In the genomic region with DNA sequence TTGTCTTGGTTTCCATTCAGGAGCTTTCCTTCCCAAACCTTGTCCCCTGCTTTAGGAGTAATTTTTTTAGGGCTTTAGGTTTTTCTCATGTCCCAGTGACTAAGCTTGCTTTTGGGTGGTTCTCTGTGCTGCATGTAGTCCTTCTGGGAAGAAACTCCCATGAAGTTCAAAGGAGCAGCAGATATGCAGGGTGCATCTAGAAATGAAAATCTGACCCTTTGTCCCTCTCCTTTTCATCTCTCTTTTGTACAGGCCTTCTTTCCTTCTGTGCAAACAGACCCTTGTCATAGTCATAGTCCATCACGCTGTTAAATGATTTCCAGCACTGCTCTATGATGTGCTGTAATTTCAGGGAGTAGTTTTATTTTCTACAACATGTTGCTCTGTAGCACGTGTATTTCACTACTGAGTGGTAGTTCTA, we compare ENCODE assay signal across 22 cellular contexts. TPM values are rescaled to one million over a fixed set of nuclear protein-coding genes. Genes with fewer than 3 reads are reported as not detected.
DNase-seq lines count a peak whose midpoint lies in the region; ATAC-seq and TF ChIP-seq lines count a peak whose summit lies in the region.
"Had no signal": no experiment of that assay in that cellular context is flagged by ENCODE, and none has a peak within 500 bp of the region (broad histone marks: within the 10 kb centered on the region; RNA-seq: fewer than 3 reads in every experiment).

No MANE protein-coding gene starts in this region.

- peaks cover 18% of the 10 kb centered on the region for H3K4me1 Mint-ChIP-seq in MCF 10A (ENCODE audit: insufficient read depth, unreplicated experiment)
- H3K4me1 Mint-ChIP-seq in neural crest cell, result peaks cover 45% of the 10 kb centered on the region
- H3K4me1 Mint-ChIP-seq in activated T-cell treated with anti-CD3 and anti-CD28 coated beads, Interleukin-2, amount 50 U/mL, for 4 hours (ENCODE audit: low read depth), result no peaks in the 10 kb centered on the region
- no peaks in the 10 kb centered on the region; the same call in 1 of the 3 replicates for H3K4me1 Mint-ChIP-seq in GM23338
- H3K4me1 Mint-ChIP-seq: central memory CD8-positive, alpha-beta T cell; memory B cell had no signal

- DNase-seq in MCF 10A (ENCODE audit: unreplicated experiment), result no peak
- no peak for DNase-seq in mammary epithelial cell
- DNase-seq in neural crest cell (ENCODE audit: low read depth, low spot score), result no peak
- DNase-seq in activated T-cell treated with anti-CD3 and anti-CD28 coated beads, Interleukin-2, amount 50 U/mL, for 4 hours, result no peak
- no peak for DNase-seq in G401 (ENCODE audit: low spot score)
- no peak for DNase-seq in GM23338 (ENCODE audit: low spot score)
- DNase-seq in stimulated activated CD4-positive, alpha-beta T cell treated with anti-CD3 and anti-CD28 coated beads, Interleukin-4, amount 100 ng/mL, for 1 hour, result no peak
- DNase-seq: activated CD8-positive, alpha-beta T cell treated with anti-CD3 and anti-CD28 coated beads for 36 hours; BE2C; effector CD8-positive, alpha-beta T cell; NCI-H1092; NCI-H187 treated with DMSO at 0.1 percent for 48 hours; NCI-H2227 treated with DMSO at 0.1 percent for 48 hours; NCI-H748 treated with DMSO at 0.1 percent for 48 hours; right cardiac atrium; stimulated activated CD4-positive, alpha-beta T cell treated with anti-CD3 and anti-CD28 coated beads, Interleukin-15, amount 100 ng/mL, for 24 hours; stimulated activated CD8-positive, alpha-beta memory T cell treated with anti-CD3 and anti-CD28 coated beads, Interleukin-4, amount 100 ng/mL, for 48 hours had no signal

- no peaks in the 10 kb centered on the region for H3K4me1 ChIP-seq in mammary epithelial cell (ENCODE audit: insufficient read depth, low read length)
- H3K4me1 ChIP-seq in GM23338 (ENCODE audit: insufficient read depth), result no peaks in the 10 kb centered on the region
- H3K4me1 ChIP-seq: BE2C had no signal

- no peak overlapping the region for H3K4me2 ChIP-seq in mammary epithelial cell (ENCODE audit: insufficient read depth, low read depth, low read length)
- H3K4me2 ChIP-seq in GM23338, result no peak overlapping the region

- no peaks in the 10 kb centered on the region for H3F3A ChIP-seq in GM23338 (replicated peaks; ENCODE audit: low read depth)

- intact Hi-C loops in MCF 10A (cut with micrococcal nuclease), result no loop called here
- intact Hi-C loops in mammary epithelial cell (cut with micrococcal nuclease), result no loop called here

- no peak overlapping the region for H3K9ac ChIP-seq in mammary epithelial cell (ENCODE audit: insufficient read depth, low read length)

- H3K9me3 Mint-ChIP-seq in MCF 10A (ENCODE audit: unreplicated experiment) (no peaks in the 10 kb centered on the region), neural crest cell (no peaks in the 10 kb centered on the region), GM23338 (no peaks in the 10 kb centered on the region)
- H3K9me3 Mint-ChIP-seq in activated T-cell treated with anti-CD3 and anti-CD28 coated beads, Interleukin-2, amount 50 U/mL, for 4 hours, result peaks cover 3% of the 10 kb centered on the region
- H3K9me3 Mint-ChIP-seq: activated CD8-positive, alpha-beta T cell treated with anti-CD3 and anti-CD28 coated beads for 36 hours had no signal

- ATAC-seq in esophagus mucosa (peak; percentile 28), GM23338 (no peak)
- no peak for ATAC-seq in activated T-cell treated with anti-CD3 and anti-CD28 coated beads, Interleukin-2, amount 50 U/mL, for 4 hours
- ATAC-seq: activated CD8-positive, alpha-beta T cell treated with anti-CD3 and anti-CD28 coated beads for 36 hours; gastroesophageal sphincter had no signal

- H3K9me2 ChIP-seq in GM23338 (ENCODE audit: insufficient read depth), result no peaks in the 10 kb centered on the region

- no TSS peak for BruUV-seq in MCF 10A (replicated peaks; lab: Mats Ljungman, UMichigan)
- BruUV-seq in mammary epithelial cell (replicated peaks; lab: Mats Ljungman, UMichigan), result no TSS peak

- in situ Hi-C loops in mammary epithelial cell (cut with MboI; ENCODE audit: low sequenced_read_pairs in 2 of 2) (no loop called here), G401 (cut with HindIII; ENCODE audit: low sequenced_read_pairs) (no loop called here)

- H3K27me3 Mint-ChIP-seq in MCF 10A (ENCODE audit: insufficient read depth, unreplicated experiment), result no peaks in the 10 kb centered on the region
- no peaks in the 10 kb centered on the region for H3K27me3 Mint-ChIP-seq in neural crest cell (ENCODE audit: low read depth)
- no peaks in the 10 kb centered on the region for H3K27me3 Mint-ChIP-seq in activated T-cell treated with anti-CD3 and anti-CD28 coated beads, Interleukin-2, amount 50 U/mL, for 4 hours (ENCODE audit: low read depth)
- H3K27me3 Mint-ChIP-seq in GM23338 (ENCODE audit: insufficient read depth, low read depth, poor library complexity), result no peaks in the 10 kb centered on the region
- H3K27me3 Mint-ChIP-seq: central memory CD8-positive, alpha-beta T cell; memory B cell had no signal

- H3K27ac ChIP-seq in mammary epithelial cell (ENCODE audit: insufficient read depth, low read depth, low read length), result no peak overlapping the region
- H3K27ac ChIP-seq in GM23338 (ENCODE audit: low read depth), result no peak overlapping the region
- H3K27ac ChIP-seq: 22Rv1 had no signal

- H3K27ac Mint-ChIP-seq in MCF 10A (ENCODE audit: low read depth, unreplicated experiment) (peak overlapping the region; percentile 27), neural crest cell (ENCODE audit: unreplicated experiment) (peak overlapping the region; percentile 28), GM23338 (no peak overlapping the region)
- H3K27ac Mint-ChIP-seq: activated CD8-positive, alpha-beta T cell treated with anti-CD3 and anti-CD28 coated beads for 36 hours; memory B cell had no signal

- H3K27me3 ChIP-seq in mammary epithelial cell (ENCODE audit: insufficient read depth, low read length) (no peaks in the 10 kb centered on the region), GM23338 (ENCODE audit: insufficient read depth) (no peaks in the 10 kb centered on the region)
- H3K27me3 ChIP-seq: BE2C, gastroesophageal sphincter had no signal

- H3K4me3 Mint-ChIP-seq in MCF 10A (ENCODE audit: unreplicated experiment), result no peak overlapping the region
- H3K4me3 Mint-ChIP-seq in neural crest cell, result no peak overlapping the region
- no peak overlapping the region for H3K4me3 Mint-ChIP-seq in activated T-cell treated with anti-CD3 and anti-CD28 coated beads, Interleukin-2, amount 50 U/mL, for 4 hours
- no peak overlapping the region for H3K4me3 Mint-ChIP-seq in GM23338
- H3K4me3 Mint-ChIP-seq: activated CD8-positive, alpha-beta T cell treated with anti-CD3 and anti-CD28 coated beads for 36 hours; central memory CD8-positive, alpha-beta T cell; memory B cell had no signal

- no peaks in the 10 kb centered on the region for H3K36me3 ChIP-seq in mammary epithelial cell (ENCODE audit: insufficient read depth, low read length)
- H3K36me3 ChIP-seq in GM23338 (ENCODE audit: insufficient read depth), result no peaks in the 10 kb centered on the region
- H3K36me3 ChIP-seq: BE2C, gastroesophageal sphincter had no signal

- no peak for TF ChIP-seq CTCF in MCF 10A (IDR thresholded peaks at IDR 0.05; ENCODE audit: unreplicated experiment)
- no peak for TF ChIP-seq CTCF in mammary epithelial cell (conservative IDR thresholded peaks at IDR 0.05 in 1 of 2, IDR thresholded peaks at IDR 0.05 in 1 of 2; ENCODE audit: extremely low read depth in 1 of 2, insufficient read depth in 1 of 2, low read depth in 1 of 2, low read length in 2 of 2)
- no peak for TF ChIP-seq CTCF in neural crest cell (conservative IDR thresholded peaks at IDR 0.05)
- no peak for TF ChIP-seq CTCF in GM23338 (conservative IDR thresholded peaks at IDR 0.05; ENCODE audit: low read depth in 2 of 2)

- H2AFZ ChIP-seq in mammary epithelial cell (ENCODE audit: low read depth, low read length) (no peak overlapping the region), GM23338 (no peak overlapping the region)

- POLR2A ChIA-PET in MCF 10A (lab: Yijun Ruan, JAX), result interaction anchor here (0.7 to 2.3 kb wide), 3 partner anchors 19 to 143 kb away, joined by 3 to 8 read pairs (median 3); no protein-coding TSS in a partner anchor

- H3K9me3 ChIP-seq in mammary epithelial cell (replicated peaks; ENCODE audit: insufficient read depth, low read length), result no peaks in the 10 kb centered on the region
- H3K9me3 ChIP-seq: BE2C, gastroesophageal sphincter had no signal

- H3K79me2 ChIP-seq in mammary epithelial cell (ENCODE audit: insufficient read depth, low read length) (peaks cover 86% of the 10 kb centered on the region), GM23338 (replicated peaks; ENCODE audit: insufficient read depth) (peaks cover 88% of the 10 kb centered on the region)

- no peaks in the 10 kb centered on the region for H3K36me3 Mint-ChIP-seq in MCF 10A (ENCODE audit: insufficient read depth, unreplicated experiment)
- H3K36me3 Mint-ChIP-seq in neural crest cell (ENCODE audit: low read depth), result no peaks in the 10 kb centered on the region
- H3K36me3 Mint-ChIP-seq in activated T-cell treated with anti-CD3 and anti-CD28 coated beads, Interleukin-2, amount 50 U/mL, for 4 hours (ENCODE audit: insufficient read depth), result no peaks in the 10 kb centered on the region
- peaks cover 10% of the 10 kb centered on the region; the same call in 2 of the 3 replicates for H3K36me3 Mint-ChIP-seq in GM23338 (ENCODE audit: low read depth)
- H3K36me3 Mint-ChIP-seq: memory B cell had no signal

- H4K20me1 ChIP-seq in mammary epithelial cell (ENCODE audit: insufficient read depth, low read length) (peaks cover 4% of the 10 kb centered on the region), GM23338 (replicated peaks; ENCODE audit: insufficient read depth) (peaks cover 42% of the 10 kb centered on the region)

- dilution Hi-C loops in mammary epithelial cell (cut with HindIII; ENCODE audit: low sequenced_read_pairs), result no loop called here

- WGBS in mammary epithelial cell (ENCODE audit: low coverage, missing lambda C conversion rate), result 100% methylated on average over 2 of the region's 2 CpGs

- no peak overlapping the region for H3K4me3 ChIP-seq in mammary epithelial cell (replicated peaks in 1 of 3; ENCODE audit: insufficient read depth in 1 of 3, low read depth in 2 of 3, low read length in 3 of 3)
- no peak overlapping the region for H3K4me3 ChIP-seq in GM23338
- H3K4me3 ChIP-seq: gastroesophageal sphincter had no signal

- CTCF ChIA-PET in MCF 10A (lab: Yijun Ruan, JAX) (interaction anchor here (1.0 kb wide), 1 partner anchor 90 kb away, joined by 6 read pairs; no protein-coding TSS in a partner anchor), mammary epithelial cell (lab: Charles Lee; ENCODE audit: low non-redundant PET) (no interaction called here)

TF ChIP-seq in GM23338, 12 proteins besides CTCF, POLR2A, EP300 and RAD21 (continues in another document):
- no peak for TF ChIP-seq CREB1 (CRISPR knock-in tag; IDR thresholded peaks at IDR 0.05; ENCODE audit: low read depth)

RNA-seq across cellular contexts. Expression of a gene that starts 20.4 kb away (rescaled TPM):
- total RNA-seq in MCF 10A (2022), result 72.9 and 76.5 TPM in 2 replicates
- 10 to 100 TPM; 26.5 to 62.9 TPM for total RNA-seq in mammary epithelial cell
- 25.0 TPM for polyA plus RNA-seq in mammary epithelial cell
- 33.6 TPM for polyA minus RNA-seq in mammary epithelial cell
- 12.4 TPM for total RNA-seq in esophagus mucosa
- total RNA-seq in neural crest cell, result 54.9 and 55.3 TPM in 2 replicates
- total RNA-seq in activated T-cell treated with anti-CD3 and anti-CD28 coated beads, Interleukin-2, amount 50 U/mL, for 4 hours, result 1 to 10 TPM in 2 of 3 donors, under 1 TPM in 1; 0.63 to 3.2 (median 1.4) TPM
- 8.6 and 16.3 TPM in 2 replicates for total RNA-seq in G401 (2014; rRNA removed; shearing (Covaris generic))
- total RNA-seq in GM23338 (2014; rRNA removed; shearing (Covaris generic)), result 43.0 and 45.4 TPM in 2 replicates
- polyA plus RNA-seq in GM23338 (2016; fragmentation: Nextera tagmentation; extraction: Ambion mirVana), result 14.5 and 16.5 TPM in 2 replicates
